8 cellular contexts compared by ENCODE assay signal in genomic region chr15:32651229-32651837, GRCh38. TPM values are rescaled to one million over a fixed set of nuclear protein-coding genes. Genes with fewer than 3 reads are reported as not detected.
DNase-seq lines count a peak whose midpoint lies in the region; ATAC-seq and TF ChIP-seq lines count a peak whose summit lies in the region.

No MANE protein-coding gene starts in this region.

- DNase-seq in CMK (ENCODE audit: low read depth), result peak; percentile 30
- DNase-seq in RPMI8226, result peak; percentile 63
- peak in 1 of 2 donors; percentile 57 for DNase-seq in activated naive CD4-positive, alpha-beta T cell treated with anti-CD3 and anti-CD28 coated beads, Interleukin-2, amount 50 U/mL, for 72 hours (ENCODE audit: low spot score in 2 of 2)
- DNase-seq in left ventricle myocardium superior, result no peak
- DNase-seq in gastrocnemius medialis, result peak in 1 of 2 donors; percentile 9
- no peak for DNase-seq in posterior vena cava (ENCODE audit: low spot score)

- no peak overlapping the region for H3K4me3 ChIP-seq in gastrocnemius medialis

- intact Hi-C loops in left ventricle myocardium superior (cut with micrococcal nuclease), result no loop called here
- intact Hi-C loops in gastrocnemius medialis (cut with DNase I; ENCODE audit: low total_unique reads), result no loop called here
- intact Hi-C loops in posterior vena cava (cut with DNase I), result loop anchor here in 1 of 2 donors (10.0 kb wide), 1 partner anchor 483 kb away; no protein-coding TSS in a partner anchor

- H3K4me1 ChIP-seq in gastrocnemius medialis, result no peaks in the 10 kb centered on the region

- H3K9me3 ChIP-seq in gastrocnemius medialis, result no peaks in the 10 kb centered on the region

- no peaks in the 10 kb centered on the region for H3K27me3 ChIP-seq in gastrocnemius medialis

- H3K27ac ChIP-seq in gastrocnemius medialis, result no peak overlapping the region

- no peaks in the 10 kb centered on the region for H3K36me3 ChIP-seq in gastrocnemius medialis

- peak; percentile 30 to 81 (median 61) for TF ChIP-seq CTCF in gastrocnemius medialis (IDR thresholded peaks at IDR 0.05 in 4 of 5, conservative IDR thresholded peaks at IDR 0.05 in 1 of 5)

- no peaks in the 10 kb centered on the region for H3K36me3 Mint-ChIP-seq in activated naive CD4-positive, alpha-beta T cell treated with anti-CD3 and anti-CD28 coated beads, Interleukin-2, amount 50 U/mL, for 72 hours

- TF ChIP-seq POLR2A in gastrocnemius medialis (IDR thresholded peaks at IDR 0.05), result no peak

- ATAC-seq in GM19025 (IDR thresholded peaks at IDR 0.05; ENCODE audit: low read depth, unreplicated experiment) (peak; percentile 83), HG03460 (IDR thresholded peaks at IDR 0.05; ENCODE audit: unreplicated experiment) (peak; percentile 65), left ventricle myocardium superior (peak; percentile 62), gastrocnemius medialis (peak in 1 of 2 donors; percentile 78)
- ATAC-seq in activated naive CD4-positive, alpha-beta T cell treated with anti-CD3 and anti-CD28 coated beads, Interleukin-2, amount 50 U/mL, for 72 hours, result peak; percentile 64 to 70

- H3K27ac Mint-ChIP-seq in activated naive CD4-positive, alpha-beta T cell treated with anti-CD3 and anti-CD28 coated beads, Interleukin-2, amount 50 U/mL, for 72 hours, result no peak overlapping the region

- no peaks in the 10 kb centered on the region for H3K9me3 Mint-ChIP-seq in activated naive CD4-positive, alpha-beta T cell treated with anti-CD3 and anti-CD28 coated beads, Interleukin-2, amount 50 U/mL, for 72 hours

- in situ Hi-C loops in gastrocnemius medialis (cut with MboI; ENCODE audit: low sequenced_read_pairs in 4 of 4), result loop anchor here (25.0 kb wide), 2 partner anchors 336 to 486 kb away; no protein-coding TSS in a partner anchor

RNA-seq across cellular contexts. Expression of gene SCG5, which starts 9.8 kb away (rescaled TPM):
- total RNA-seq in activated naive CD4-positive, alpha-beta T cell treated with anti-CD3 and anti-CD28 coated beads, Interleukin-2, amount 50 U/mL, for 72 hours, result 1 to 10 TPM; 2.0 to 3.7 TPM
- total RNA-seq in left ventricle myocardium superior, result not detected
- total RNA-seq in gastrocnemius medialis, result under 1 TPM in 1 of 4 donors, not detected in 3; 0.53 TPM
- 10 to 100 TPM in 1 of 2 donors, 1 to 10 TPM in 1; 5.6 to 21.2 TPM for total RNA-seq in posterior vena cava

RNA-seq across cellular contexts. Expression of gene ARHGAP11A, which starts 36.0 kb away (rescaled TPM):
- 100 to 1,000 TPM; 133 to 148 TPM for total RNA-seq in activated naive CD4-positive, alpha-beta T cell treated with anti-CD3 and anti-CD28 coated beads, Interleukin-2, amount 50 U/mL, for 72 hours
- total RNA-seq in left ventricle myocardium superior (1.3 TPM), gastrocnemius medialis (1 to 10 TPM in 2 of 4 donors, under 1 TPM in 2; 0.49 to 5.3 (median 2.3) TPM), posterior vena cava (1 to 10 TPM; 3.1 to 3.5 TPM)

RNA-seq across cellular contexts. Expression of gene GOLGA8N, which starts 58.1 kb away (rescaled TPM):
- 10 to 100 TPM in 1 of 2 donors, 1 to 10 TPM in 1; 8.6 to 10.0 TPM for total RNA-seq in activated naive CD4-positive, alpha-beta T cell treated with anti-CD3 and anti-CD28 coated beads, Interleukin-2, amount 50 U/mL, for 72 hours
- total RNA-seq in left ventricle myocardium superior (9.6 TPM), gastrocnemius medialis (1 to 10 TPM; 1.1 to 5.0 (median 1.9) TPM), posterior vena cava (10 to 100 TPM; 11.9 to 19.4 TPM)

Comparison
In these comparisons a context has a peak if more than half of its experiments do, and no peak if none do; other contexts are left out.
1. DNase-seq: peak in CMK (single experiment) and RPMI8226 (single experiment); none in left ventricle myocardium superior (single experiment) and posterior vena cava (single experiment).
2. RNA of gene ARHGAP11A, which starts 36.0 kb away (total RNA-seq): 133 to 148 TPM in activated naive CD4-positive, alpha-beta T cell treated with anti-CD3 and anti-CD28 coated beads, Interleukin-2, amount 50 U/mL, for 72 hours; 0.49 to 5.3 TPM in gastrocnemius medialis, 3.1 to 3.5 TPM in posterior vena cava and 1.3 TPM in left ventricle myocardium superior (single experiment); every median in the first group is over 10 times any median in the second.